In genomic region chr19:38307597-38307996, GRCh38 we compare ENCODE assay signal across 1 cellular context.
TF ChIP-seq lines count a peak whose summit lies in the region.

No MANE protein-coding gene starts in this region.

TF ChIP-seq in IMR-90, 13 proteins besides CTCF, POLR2A, EP300 and RAD21:
- TF ChIP-seq RFX5 (IDR thresholded peaks at IDR 0.05; ENCODE audit: low read depth, low read length): no peak
- TF ChIP-seq MXI1 (IDR thresholded peaks at IDR 0.05; ENCODE audit: borderline replicate concordance, low read depth, low read length): no peak
- no peak for TF ChIP-seq CHD1 (IDR thresholded peaks at IDR 0.05; ENCODE audit: low read depth, low read length)
- no peak for TF ChIP-seq RCOR1 (IDR thresholded peaks at IDR 0.05; ENCODE audit: insufficient replicate concordance, low read length)
- no peak for TF ChIP-seq SMC3 (IDR thresholded peaks at IDR 0.05; ENCODE audit: low read depth, low read length)
- TF ChIP-seq ELK1 (IDR thresholded peaks at IDR 0.05; ENCODE audit: borderline replicate concordance, low read depth, low read length): no peak
- no peak for TF ChIP-seq CEBPB (IDR thresholded peaks at IDR 0.05; ENCODE audit: low read depth, low read length)
- no peak for TF ChIP-seq USF2 (IDR thresholded peaks at IDR 0.05; ENCODE audit: low read depth, low read length)
- TF ChIP-seq BHLHE40 (IDR thresholded peaks at IDR 0.05; ENCODE audit: low read depth, low read length): no peak
- TF ChIP-seq MAFK (IDR thresholded peaks at IDR 0.05; ENCODE audit: low read depth, low read length): no peak
- TF ChIP-seq MAZ (IDR thresholded peaks at IDR 0.05; ENCODE audit: borderline replicate concordance, low read depth, low read length): no peak
- no peak for TF ChIP-seq NFE2L2 (IDR thresholded peaks at IDR 0.05; ENCODE audit: low read depth, low read length)
- no peak for TF ChIP-seq FOS (IDR thresholded peaks at IDR 0.05; ENCODE audit: low read depth, low read length)
